In genomic region chr13:50422181-50423148, GRCh38 we compare ENCODE assay signal across 12 cellular contexts.
DNase-seq lines count a peak whose midpoint lies in the region; ATAC-seq and TF ChIP-seq lines count a peak whose summit lies in the region.
"Had no signal": no experiment of that assay in that cellular context is flagged by ENCODE, and none has a peak within 500 bp of the region (broad histone marks: within the 10 kb centered on the region; RNA-seq: fewer than 3 reads in every experiment).

No MANE protein-coding gene starts in this region.

- peak overlapping the region; percentile 90 for H3K27ac Mint-ChIP-seq in central memory CD8-positive, alpha-beta T cell (ENCODE audit: low read depth)
- H3K27ac Mint-ChIP-seq in activated naive CD4-positive, alpha-beta T cell treated with anti-CD3 and anti-CD28 coated beads, Interleukin-2, amount 50 U/mL, for 72 hours = no peak overlapping the region
- H3K27ac Mint-ChIP-seq: activated B cell treated with CpG ODN at 0.5 μM for 24 hours had no signal

- no peaks in the 10 kb centered on the region for H3K9me3 ChIP-seq in psoas muscle
- H3K9me3 ChIP-seq: tibial nerve had no signal

- H3K27me3 ChIP-seq in psoas muscle (ENCODE audit: insufficient read depth in 3 of 3, low read length in 2 of 3) = no peaks in the 10 kb centered on the region
- H3K27me3 ChIP-seq: tibial nerve had no signal

- H3K36me3 ChIP-seq in psoas muscle (ENCODE audit: insufficient read depth in 1 of 2, low read depth in 1 of 2) = no peaks in the 10 kb centered on the region
- H3K36me3 ChIP-seq: tibial nerve had no signal

- peak overlapping the region; percentile 60 for H3K4me3 Mint-ChIP-seq in central memory CD8-positive, alpha-beta T cell
- H3K4me3 Mint-ChIP-seq: activated B cell treated with CpG ODN at 0.5 μM for 24 hours had no signal

- no peak for TF ChIP-seq CTCF in psoas muscle (IDR thresholded peaks at IDR 0.05)

- DNase-seq in DMS153 (lab: John Stamatoyannopoulos, UW) = peak; percentile 20
- DNase-seq in DMS153 treated with DMSO at 0.1 percent for 48 hours (lab: John Stamatoyannopoulos, UW; ENCODE audit: unreplicated experiment) = no peak
- DNase-seq in NCI-H748 (lab: John Stamatoyannopoulos, UW; ENCODE audit: unreplicated experiment) = peak; percentile 48
- DNase-seq in central memory CD8-positive, alpha-beta T cell (ENCODE audit: low spot score in 2 of 2) = peak in 1 of 2 donors; percentile 31
- DNase-seq in psoas muscle = no peak
- no peak for DNase-seq in activated CD4-positive, alpha-beta T cell treated with anti-CD3 and anti-CD28 coated beads for 48 hours
- no peak for DNase-seq in activated naive CD4-positive, alpha-beta T cell treated with anti-CD3 and anti-CD28 coated beads, Interleukin-2, amount 50 U/mL, for 72 hours (ENCODE audit: low spot score in 2 of 2)
- DNase-seq in DMS114 treated with DMSO at 0.1 percent for 48 hours (lab: John Stamatoyannopoulos, UW; ENCODE audit: unreplicated experiment) = no peak
- DNase-seq: activated B cell treated with CpG ODN at 0.5 μM for 24 hours; activated CD8-positive, alpha-beta memory T cell treated with anti-CD3 and anti-CD28 coated beads, Interleukin-2, amount 50 U/mL, for 48 hours had no signal

- 50 to 63% (median 55%) methylated on average over 12 of the region's 12 CpGs for WGBS in psoas muscle, 3 donors

- H3K27ac ChIP-seq in psoas muscle = peak overlapping the region; percentile 87
- H3K27ac ChIP-seq: 22Rv1, tibial nerve had no signal

- no peaks in the 10 kb centered on the region for H3K9me3 Mint-ChIP-seq in central memory CD8-positive, alpha-beta T cell
- no peaks in the 10 kb centered on the region for H3K9me3 Mint-ChIP-seq in activated naive CD4-positive, alpha-beta T cell treated with anti-CD3 and anti-CD28 coated beads, Interleukin-2, amount 50 U/mL, for 72 hours
- H3K9me3 Mint-ChIP-seq: activated B cell treated with CpG ODN at 0.5 μM for 24 hours had no signal

- intact Hi-C loops in psoas muscle (cut with DNase I) = no loop called here

- no peak overlapping the region for H3K4me3 ChIP-seq in psoas muscle
- H3K4me3 ChIP-seq: tibial nerve had no signal

- peaks cover 69% of the 10 kb centered on the region for H3K4me1 ChIP-seq in psoas muscle

- H3K36me3 Mint-ChIP-seq in central memory CD8-positive, alpha-beta T cell (ENCODE audit: insufficient read depth) = peaks cover 4% of the 10 kb centered on the region
- H3K36me3 Mint-ChIP-seq in activated naive CD4-positive, alpha-beta T cell treated with anti-CD3 and anti-CD28 coated beads, Interleukin-2, amount 50 U/mL, for 72 hours = peaks cover 0 to 6% of the 10 kb centered on the region in 2 donors

- peak; percentile 96 for ATAC-seq in central memory CD8-positive, alpha-beta T cell (replicated peaks; ENCODE audit: extremely low read depth, poor library complexity, severe bottlenecking)
- no peak for ATAC-seq in psoas muscle
- ATAC-seq in activated naive CD4-positive, alpha-beta T cell treated with anti-CD3 and anti-CD28 coated beads, Interleukin-2, amount 50 U/mL, for 72 hours = no peak

- peaks cover 47% of the 10 kb centered on the region for H3K4me1 Mint-ChIP-seq in central memory CD8-positive, alpha-beta T cell

- no peaks in the 10 kb centered on the region for H3K27me3 Mint-ChIP-seq in central memory CD8-positive, alpha-beta T cell
- H3K27me3 Mint-ChIP-seq: activated B cell treated with CpG ODN at 0.5 μM for 24 hours had no signal

Comparison
In these comparisons a context has a peak if more than half of its experiments do, and no peak if none do; other contexts are left out.
1. DNase-seq: peak in DMS153 (single experiment) and NCI-H748 (single experiment); none in DMS153 treated with DMSO at 0.1 percent for 48 hours (single experiment), psoas muscle (0 of 2), activated CD4-positive, alpha-beta T cell treated with anti-CD3 and anti-CD28 coated beads for 48 hours (single experiment), activated naive CD4-positive, alpha-beta T cell treated with anti-CD3 and anti-CD28 coated beads, Interleukin-2, amount 50 U/mL, for 72 hours (0 of 2) and DMS114 treated with DMSO at 0.1 percent for 48 hours (single experiment).